Comparison of ENCODE assay signal across 8 cellular contexts in genomic region chr17:80034977-80035686, GRCh38. TPM values are rescaled to one million over a fixed set of nuclear protein-coding genes. Genes with fewer than 3 reads are reported as not detected.
A peak's percentile ranks its signal among the peaks of the same experiment; 100 is the strongest.
DNase-seq lines count a peak whose midpoint lies in the region; ATAC-seq and TF ChIP-seq lines count a peak whose summit lies in the region.

No MANE protein-coding gene starts in this region.

- DNase-seq in CD1c-positive myeloid dendritic cell (ENCODE audit: extremely low spot score) (peak; percentile 59), HCEC 1CT (peak; percentile 54), cardiac fibroblast (ENCODE audit: low read depth in 2 of 2) (peak; percentile 38 to 45), left lung (peak in 1 of 2 donors; percentile 40), islet precursor cell (no peak)
- DNase-seq in T-helper 2 cell treated with Interferon-gamma antibody and Interleukin-4, amounts not matched to agents 5 μg/mL and 100 μg/mL, for 36 hours (ENCODE audit: low spot score) = peak; percentile 32
- DNase-seq in stimulated activated CD8-positive, alpha-beta memory T cell treated with anti-CD3 and anti-CD28 coated beads, Interleukin-15, amount 100 ng/mL, for 1 hour (ENCODE audit: low read depth) = peak; percentile 17

- peak overlapping the region; percentile 75 to 80 for H3K27ac ChIP-seq in left lung

- H3K9me3 Mint-ChIP-seq in T-helper 2 cell treated with Interferon-gamma antibody and Interleukin-4, amounts not matched to agents 5 μg/mL and 100 μg/mL, for 36 hours = no peaks in the 10 kb centered on the region

- ATAC-seq in left lung (no peak), GM19023 (IDR thresholded peaks at IDR 0.05; ENCODE audit: unreplicated experiment) (no peak)

- H3K4me3 Mint-ChIP-seq in T-helper 2 cell treated with Interferon-gamma antibody and Interleukin-4, amounts not matched to agents 5 μg/mL and 100 μg/mL, for 36 hours = peak overlapping the region; percentile 86

- H3K36me3 ChIP-seq in left lung = no peaks in the 10 kb centered on the region

- no peaks in the 10 kb centered on the region for H3K36me3 Mint-ChIP-seq in T-helper 2 cell treated with Interferon-gamma antibody and Interleukin-4, amounts not matched to agents 5 μg/mL and 100 μg/mL, for 36 hours (ENCODE audit: low read depth)

- H3K4me1 ChIP-seq in left lung = peaks cover 5 to 41% of the 10 kb centered on the region in 2 donors

- H3K4me3 ChIP-seq in cardiac fibroblast (replicated peaks in 1 of 2; ENCODE audit: low read depth in 2 of 2, low read length in 2 of 2) (peak overlapping the region; percentile 82 to 91), left lung (peak overlapping the region; percentile 62 to 68)

- peaks cover 0 to 33% of the 10 kb centered on the region in 2 donors for H3K27me3 ChIP-seq in left lung

- no peaks in the 10 kb centered on the region for H3K9me3 ChIP-seq in left lung

- TF ChIP-seq CTCF in cardiac fibroblast (IDR thresholded peaks at IDR 0.05; ENCODE audit: low read depth, low read length) (no peak), left lung (IDR thresholded peaks at IDR 0.05) (no peak)

- peaks cover 17% of the 10 kb centered on the region for H3K4me1 Mint-ChIP-seq in T-helper 2 cell treated with Interferon-gamma antibody and Interleukin-4, amounts not matched to agents 5 μg/mL and 100 μg/mL, for 36 hours (ENCODE audit: low read depth)

- peak overlapping the region; percentile 23 for H3K27ac Mint-ChIP-seq in T-helper 2 cell treated with Interferon-gamma antibody and Interleukin-4, amounts not matched to agents 5 μg/mL and 100 μg/mL, for 36 hours

- peaks cover 49% of the 10 kb centered on the region for H3K27me3 Mint-ChIP-seq in T-helper 2 cell treated with Interferon-gamma antibody and Interleukin-4, amounts not matched to agents 5 μg/mL and 100 μg/mL, for 36 hours (ENCODE audit: low read depth)

- intact Hi-C loops in left lung (cut with DNase I) = no loop called here

RNA-seq across cellular contexts. Expression of gene TBC1D16, which starts 0.5 kb away (rescaled TPM):
- total RNA-seq in left lung = 10 to 100 TPM; 28.6 to 49.1 TPM

RNA-seq across cellular contexts. Expression of gene CCDC40, which starts 1.3 kb away (rescaled TPM):
- 1 to 10 TPM; 8.0 to 8.4 TPM for total RNA-seq in left lung
